ENCODE assay signal across 9 cellular contexts in the genomic region with DNA sequence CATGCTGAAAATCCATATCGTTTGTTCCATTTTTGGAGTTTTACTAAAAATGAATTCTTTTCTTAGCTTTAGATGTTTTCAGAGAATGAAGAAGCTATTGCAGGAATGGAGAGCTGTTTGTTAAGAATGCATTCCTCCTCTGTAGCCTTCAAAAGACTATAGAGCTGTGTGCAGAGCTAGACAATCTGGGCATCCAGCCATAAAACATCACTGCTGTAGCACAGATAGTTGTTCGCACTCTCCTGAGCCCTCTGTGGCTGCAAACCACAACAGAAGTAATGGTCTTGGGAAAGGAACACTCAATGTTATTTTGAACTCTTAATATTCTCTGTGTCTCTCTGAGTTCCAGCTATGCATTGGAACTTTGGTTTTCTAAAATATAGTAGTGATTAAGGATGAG. TPM values are rescaled to one million over a fixed set of nuclear protein-coding genes. Genes with fewer than 3 reads are reported as not detected.
DNase-seq lines count a peak whose midpoint lies in the region; ATAC-seq, FAIRE-seq and TF ChIP-seq lines count a peak whose summit lies in the region.
"Had no signal": no experiment of that assay in that cellular context is flagged by ENCODE, and none has a peak within 500 bp of the region (broad histone marks: within the 10 kb centered on the region; RNA-seq: fewer than 3 reads in every experiment).

No MANE protein-coding gene starts in this region.

- DNase-seq in AG04449 (ENCODE audit: low read depth, low spot score) = peak; percentile 88
- DNase-seq in HFFc6 = peak; percentile 83
- DNase-seq in SW480 (ENCODE audit: low spot score) = peak; percentile 64
- no peak for DNase-seq in natural killer cell treated with Interleukin-12 subunit alpha and Interleukin-12 subunit beta and Interleukin-15 and Interleukin-18, amount 100 ng/mL, for 72 hours (ENCODE audit: low spot score)
- no peak for DNase-seq in kidney
- DNase-seq in WERI-Rb-1 = no peak
- no peak for DNase-seq in mesenteric fat pad (ENCODE audit: low spot score)

- POLR2A ChIA-PET in AG04449 (lab: Yijun Ruan, JAX) = interaction anchor here (0.6 to 1.1 kb wide), 2 partner anchors 421 to 663 kb away, joined by 3 to 5 read pairs; no protein-coding TSS in a partner anchor

- peak overlapping the region; percentile 15 for H3K27ac ChIP-seq in cingulate gyrus (ENCODE audit: low read depth, low read length)
- no peak overlapping the region for H3K27ac ChIP-seq in kidney (ENCODE audit: low read depth in 2 of 2, low read length in 2 of 2)
- H3K27ac ChIP-seq in WERI-Rb-1 = no peak overlapping the region

- no peaks in the 10 kb centered on the region for H3K9me3 Mint-ChIP-seq in HFFc6
- H3K9me3 Mint-ChIP-seq in natural killer cell treated with Interleukin-12 subunit alpha and Interleukin-12 subunit beta and Interleukin-15 and Interleukin-18, amount 100 ng/mL, for 72 hours = no peaks in the 10 kb centered on the region

- H3K4me3 Mint-ChIP-seq in HFFc6 = no peak overlapping the region
- H3K4me3 Mint-ChIP-seq in natural killer cell treated with Interleukin-12 subunit alpha and Interleukin-12 subunit beta and Interleukin-15 and Interleukin-18, amount 100 ng/mL, for 72 hours = peak overlapping the region; percentile 26

- no peak for ATAC-seq in natural killer cell treated with Interleukin-12 subunit alpha and Interleukin-12 subunit beta and Interleukin-15 and Interleukin-18, amount 100 ng/mL, for 72 hours

- CTCF ChIA-PET in AG04449 (lab: Yijun Ruan, JAX) = interaction anchor here (1.2 to 3.2 kb wide), 4 partner anchors 46 to 533 kb away, joined by 4 to 14 read pairs (median 7); no protein-coding TSS in a partner anchor

- H3K27me3 Mint-ChIP-seq in HFFc6 (ENCODE audit: insufficient read depth) = no peaks in the 10 kb centered on the region; the same call in 1 of the 2 replicates
- no peaks in the 10 kb centered on the region for H3K27me3 Mint-ChIP-seq in natural killer cell treated with Interleukin-12 subunit alpha and Interleukin-12 subunit beta and Interleukin-15 and Interleukin-18, amount 100 ng/mL, for 72 hours

- H3K4me1 ChIP-seq in kidney (ENCODE audit: control insufficient read depth in 1 of 2, insufficient read depth in 1 of 2, low read depth in 1 of 2, low read length in 2 of 2) = peaks cover 0 to 14% of the 10 kb centered on the region in 2 donors

- TF ChIP-seq CTCF in AG04449 (IDR thresholded peaks at IDR 0.05; ENCODE audit: insufficient read depth, low read length, missing control alignments) (no peak), HFFc6 (IDR thresholded peaks at IDR 0.05) (no peak), kidney (IDR thresholded peaks at IDR 0.05; ENCODE audit: borderline replicate concordance, extremely low read depth, insufficient read depth) (no peak), WERI-Rb-1 (IDR thresholded peaks at IDR 0.05; ENCODE audit: low read depth, low read length) (no peak)

- no peak overlapping the region for H3K4me3 ChIP-seq in AG04449 (ENCODE audit: low read depth, low read length)
- H3K4me3 ChIP-seq in kidney (ENCODE audit: low read length in 2 of 2) = no peak overlapping the region
- no peak overlapping the region for H3K4me3 ChIP-seq in WERI-Rb-1 (ENCODE audit: low read depth, low read length)

- peaks cover 39% of the 10 kb centered on the region for H3K4me1 Mint-ChIP-seq in HFFc6 (ENCODE audit: low read depth)
- peaks cover 50 to 57% of the 10 kb centered on the region in 2 donors for H3K4me1 Mint-ChIP-seq in natural killer cell treated with Interleukin-12 subunit alpha and Interleukin-12 subunit beta and Interleukin-15 and Interleukin-18, amount 100 ng/mL, for 72 hours (ENCODE audit: low read depth in 2 of 2)

- H3K36me3 ChIP-seq in kidney (ENCODE audit: control insufficient read depth in 1 of 2, insufficient read depth in 2 of 2, low read length in 2 of 2) = no peaks in the 10 kb centered on the region
- H3K36me3 ChIP-seq in WERI-Rb-1 = no peaks in the 10 kb centered on the region; the same call in 1 of the 2 replicates

- intact Hi-C loops in kidney (cut with DNase I) = no loop called here

- no peak overlapping the region for H3K9ac ChIP-seq in kidney (ENCODE audit: low read length in 2 of 2)

- no peaks in the 10 kb centered on the region for H3K36me3 Mint-ChIP-seq in HFFc6 (ENCODE audit: low read depth)
- no peaks in the 10 kb centered on the region for H3K36me3 Mint-ChIP-seq in natural killer cell treated with Interleukin-12 subunit alpha and Interleukin-12 subunit beta and Interleukin-15 and Interleukin-18, amount 100 ng/mL, for 72 hours

- no peaks in the 10 kb centered on the region for H3K9me3 ChIP-seq in kidney (ENCODE audit: control insufficient read depth in 1 of 2, low read length in 2 of 2)
- no peaks in the 10 kb centered on the region for H3K9me3 ChIP-seq in WERI-Rb-1 (ENCODE audit: severe bottlenecking)

- H3K27ac Mint-ChIP-seq in HFFc6 = no peak overlapping the region
- no peak overlapping the region for H3K27ac Mint-ChIP-seq in natural killer cell treated with Interleukin-12 subunit alpha and Interleukin-12 subunit beta and Interleukin-15 and Interleukin-18, amount 100 ng/mL, for 72 hours

- FAIRE-seq in kidney (lab: Jason Lieb, UNC) = no peak
- FAIRE-seq: GM18507 had no signal

- no peaks in the 10 kb centered on the region for H3K27me3 ChIP-seq in WERI-Rb-1 (ENCODE audit: insufficient read depth, low read depth, severe bottlenecking)

RNA-seq across cellular contexts. Expression of a gene that starts 4.9 kb away (rescaled TPM):
- 1 to 10 TPM; 6.3 to 9.0 (median 7.5) TPM for total RNA-seq in HFFc6 (2021; fragmentation: NEBNext Ultra II Directional; extraction: Animal tissue kit (Norgen Biotek cat#: 25700))
- 10 to 100 TPM; 28.1 to 32.1 TPM for total RNA-seq in natural killer cell treated with Interleukin-12 subunit alpha and Interleukin-12 subunit beta and Interleukin-15 and Interleukin-18, amount 100 ng/mL, for 72 hours
- total RNA-seq in kidney (29.4 TPM), mesenteric fat pad (24.7 TPM)
- 1.9 TPM for polyA plus RNA-seq in kidney (ENCODE audit: insufficient read depth, low read depth, low replicate concordance)

Comparison
In these comparisons a context has a peak if more than half of its experiments do, and no peak if none do; other contexts are left out.
1. DNase-seq: peak in AG04449 (single experiment), HFFc6 (single experiment) and SW480 (single experiment); none in natural killer cell treated with Interleukin-12 subunit alpha and Interleukin-12 subunit beta and Interleukin-15 and Interleukin-18, amount 100 ng/mL, for 72 hours (single experiment), kidney (single experiment), WERI-Rb-1 (single experiment) and mesenteric fat pad (single experiment).